Comparison of ENCODE assay signal across 10 cellular contexts in genomic region chr7:7642081-7642480, GRCh38. TPM values are rescaled to one million over a fixed set of nuclear protein-coding genes. Genes with fewer than 3 reads are reported as not detected.
DNase-seq lines count a peak whose midpoint lies in the region; ATAC-seq, FAIRE-seq and TF ChIP-seq lines count a peak whose summit lies in the region.
"Had no signal": no experiment of that assay in that cellular context is flagged by ENCODE, and none has a peak within 500 bp of the region (broad histone marks: within the 10 kb centered on the region; RNA-seq: fewer than 3 reads in every experiment).

No MANE protein-coding gene starts in this region.

- no TSS peak for BruUV-seq in Panc1 (replicated peaks; lab: Mats Ljungman, UMichigan)

- H3K27ac Mint-ChIP-seq in T-helper 2 cell treated with Interferon-gamma antibody and Interleukin-4, amounts not matched to agents 5 μg/mL and 100 μg/mL, for 36 hours, result no peak overlapping the region

- no peak overlapping the region for H2BK12ac ChIP-seq in neuronal stem cell (ENCODE audit: low read length)

- H3K14ac ChIP-seq in neuronal stem cell (ENCODE audit: low read length), result no peak overlapping the region

- DNase-seq in T-helper 2 cell treated with Interferon-gamma antibody and Interleukin-4, amounts not matched to agents 5 μg/mL and 100 μg/mL, for 36 hours (ENCODE audit: low spot score), result no peak
- DNase-seq in T-helper 2 cell, result no peak
- DNase-seq in Panc1 (ENCODE audit: low read depth, low spot score), result no peak
- DNase-seq in epithelial cell of proximal tubule (ENCODE audit: low read depth), result no peak
- peak; percentile 70 for DNase-seq in small intestine
- DNase-seq in neuronal stem cell (ENCODE audit: low spot score), result no peak
- DNase-seq in kidney tubule cell (ENCODE audit: low spot score), result no peak
- DNase-seq in cerebellar nuclear complex (lab: John Stamatoyannopoulos, UW), result no peak
- DNase-seq: gastrocnemius medialis had no signal

- peak overlapping the region; percentile 85 to 90 for H3K4me3 ChIP-seq in Panc1 (ENCODE audit: low read depth in 2 of 2, low read length in 2 of 2)
- H3K4me3 ChIP-seq in epithelial cell of proximal tubule (ENCODE audit: low read depth, low read length), result peak overlapping the region; percentile 86
- H3K4me3 ChIP-seq in small intestine (ENCODE audit: low read depth in 1 of 2, low read length in 2 of 2), result peak overlapping the region in 1 of 2 donors; percentile 28
- H3K4me3 ChIP-seq in neuronal stem cell (ENCODE audit: low read length in 2 of 2), result peak overlapping the region in 1 of 2 donors; percentile 89

- H3K27ac ChIP-seq in Panc1 (ENCODE audit: low read length) (peak overlapping the region; percentile 99), small intestine (ENCODE audit: low read depth in 1 of 2, low read length in 1 of 2) (no peak overlapping the region), neuronal stem cell (replicated peaks; ENCODE audit: low read length) (no peak overlapping the region)

- no peak for TF ChIP-seq CTCF in Panc1 (IDR thresholded peaks at IDR 0.05)
- TF ChIP-seq CTCF in epithelial cell of proximal tubule (conservative IDR thresholded peaks at IDR 0.05; ENCODE audit: low read depth, low read length), result no peak

- no peak overlapping the region for H2AFZ ChIP-seq in neuronal stem cell (ENCODE audit: low read length)

- H3K27me3 Mint-ChIP-seq in T-helper 2 cell treated with Interferon-gamma antibody and Interleukin-4, amounts not matched to agents 5 μg/mL and 100 μg/mL, for 36 hours (ENCODE audit: low read depth), result no peaks in the 10 kb centered on the region

- POLR2A ChIA-PET in Panc1 (lab: Charles Lee), result interaction anchor here (0.6 kb wide), 1 partner anchor 88 kb away, joined by 3 read pairs; no protein-coding TSS in a partner anchor

- WGBS in small intestine, 3 donors, result 15 to 67% (median 38%) methylated on average over 6 of the region's 6 CpGs
- no CpG with 5 or more reads among the region's 6 CpGs for WGBS in neuronal stem cell (ENCODE audit: extremely low coverage in 2 of 2, insufficient read length in 2 of 2, insufficient replicate concordance in 1 of 2), 2 donors

- H3K4me1 Mint-ChIP-seq in T-helper 2 cell treated with Interferon-gamma antibody and Interleukin-4, amounts not matched to agents 5 μg/mL and 100 μg/mL, for 36 hours (ENCODE audit: low read depth), result peaks cover 35% of the 10 kb centered on the region

- FAIRE-seq in small intestine (lab: Jason Lieb, UNC), result no peak

- H3K36me3 Mint-ChIP-seq in T-helper 2 cell treated with Interferon-gamma antibody and Interleukin-4, amounts not matched to agents 5 μg/mL and 100 μg/mL, for 36 hours (ENCODE audit: low read depth), result peaks cover 20% of the 10 kb centered on the region

- H3K4me3 Mint-ChIP-seq in T-helper 2 cell treated with Interferon-gamma antibody and Interleukin-4, amounts not matched to agents 5 μg/mL and 100 μg/mL, for 36 hours, result peak overlapping the region; percentile 90

- peaks cover 19% of the 10 kb centered on the region for H3K4me1 ChIP-seq in Panc1 (ENCODE audit: control insufficient read depth, insufficient read depth, low read length)
- H3K4me1 ChIP-seq in small intestine (ENCODE audit: control insufficient read depth in 2 of 2, insufficient read depth in 1 of 2, low read depth in 1 of 2, low read length in 1 of 2), result no peaks in the 10 kb centered on the region
- H3K4me1 ChIP-seq in neuronal stem cell (ENCODE audit: control insufficient read depth in 2 of 2, insufficient read depth in 1 of 2, low read depth in 1 of 2, low read length in 2 of 2), result peaks cover 2 to 5% of the 10 kb centered on the region in 2 donors

- H3K27me3 ChIP-seq in Panc1 (ENCODE audit: control insufficient read depth, insufficient read depth, low read length) (no peaks in the 10 kb centered on the region), small intestine (ENCODE audit: control insufficient read depth in 2 of 2, insufficient read depth in 2 of 2, low read length in 2 of 2) (no peaks in the 10 kb centered on the region), neuronal stem cell (ENCODE audit: control insufficient read depth in 3 of 3, insufficient read depth in 3 of 3, low read depth in 1 of 3, low read length in 3 of 3) (no peaks in the 10 kb centered on the region)
- H3K27me3 ChIP-seq: adrenal gland, gastrocnemius medialis had no signal

- H2BK5ac ChIP-seq in neuronal stem cell (ENCODE audit: low read length), result no peak overlapping the region

- no peak overlapping the region for H3K4me2 ChIP-seq in neuronal stem cell (ENCODE audit: insufficient read depth, low read length, poor library complexity, severe bottlenecking)

- H3K9ac ChIP-seq in neuronal stem cell (ENCODE audit: low read depth, low read length, poor library complexity), result no peak overlapping the region

- CTCF ChIA-PET in Panc1 (lab: Charles Lee), result interaction anchor here (0.7 kb wide), 1 partner anchor 127 kb away, joined by 4 read pairs; no protein-coding TSS in a partner anchor

- no peak overlapping the region for H2BK15ac ChIP-seq in neuronal stem cell (ENCODE audit: low read length)

- H3K79me1 ChIP-seq in neuronal stem cell (ENCODE audit: low read depth, low read length), result peaks cover 3% of the 10 kb centered on the region

- no peak overlapping the region for H3K18ac ChIP-seq in neuronal stem cell (ENCODE audit: low read length)

- H3K9me3 Mint-ChIP-seq in T-helper 2 cell treated with Interferon-gamma antibody and Interleukin-4, amounts not matched to agents 5 μg/mL and 100 μg/mL, for 36 hours, result no peaks in the 10 kb centered on the region

- no peaks in the 10 kb centered on the region for H3K9me3 ChIP-seq in Panc1 (ENCODE audit: control insufficient read depth, insufficient read depth, low read depth, low read length)
- H3K9me3 ChIP-seq in small intestine (ENCODE audit: control insufficient read depth, low read depth), result no peaks in the 10 kb centered on the region
- peaks cover 0 to 2% of the 10 kb centered on the region in 2 donors for H3K9me3 ChIP-seq in neuronal stem cell (replicated peaks in 1 of 2; ENCODE audit: control insufficient read depth in 2 of 2, insufficient read depth in 1 of 2, low read depth in 1 of 2, low read length in 2 of 2)
- H3K9me3 ChIP-seq: adrenal gland, gastrocnemius medialis had no signal

- no peak for ATAC-seq in Panc1
- ATAC-seq: gastrocnemius medialis had no signal

- H4K8ac ChIP-seq in neuronal stem cell (ENCODE audit: low read depth, low read length), result no peak overlapping the region

- no peak overlapping the region for H2AK5ac ChIP-seq in neuronal stem cell (ENCODE audit: low read depth, low read length)

- H3K36me3 ChIP-seq in Panc1 (ENCODE audit: control insufficient read depth, insufficient read depth, low read length) (peaks cover 3% of the 10 kb centered on the region), small intestine (ENCODE audit: control insufficient read depth in 2 of 2, insufficient read depth in 2 of 2, low read length in 2 of 2) (no peaks in the 10 kb centered on the region), neuronal stem cell (replicated peaks in 1 of 2; ENCODE audit: control insufficient read depth in 2 of 2, insufficient read depth in 2 of 2, low read length in 2 of 2) (peaks cover 3 to 14% of the 10 kb centered on the region in 2 donors)
- H3K36me3 ChIP-seq: adrenal gland had no signal

- no peak overlapping the region for H3K23ac ChIP-seq in neuronal stem cell (ENCODE audit: low read depth, low read length, poor library complexity)

- no peak overlapping the region for H2BK120ac ChIP-seq in neuronal stem cell (ENCODE audit: low read depth, low read length)

- no peak overlapping the region for H4K91ac ChIP-seq in neuronal stem cell (ENCODE audit: low read depth, low read length, poor library complexity)

- H3K4ac ChIP-seq in neuronal stem cell (ENCODE audit: low read length), result no peak overlapping the region

- intact Hi-C loops in Panc1 (cut with micrococcal nuclease; ENCODE audit: unreplicated experiment), result no loop called here

- in situ Hi-C loops in Panc1 (cut with HindIII; ENCODE audit: low pct_unique_long_range_greater_than_20kb, low sequenced_read_pairs), result no loop called here

RNA-seq across cellular contexts. Expression of gene UMAD1, which starts 1.5 kb away (rescaled TPM):
- total RNA-seq in Panc1 (2021; ENCODE audit: unreplicated experiment) (19.9 TPM), epithelial cell of proximal tubule (9.7 and 9.8 TPM in 2 replicates)
- polyA plus RNA-seq in Panc1 (2012; ENCODE audit: insufficient read length), result 18.2 TPM
- 10 to 100 TPM in 2 of 3 donors, 1 to 10 TPM in 1; 9.2 to 21.2 (median 20.0) TPM for polyA plus RNA-seq in small intestine
- 16.2 TPM for polyA plus RNA-seq in neuronal stem cell (2013, experiment 1 of 2)
- 18.5 TPM for polyA plus RNA-seq in neuronal stem cell (2013, experiment 2 of 2)
